8 cellular contexts compared by ENCODE assay signal in genomic region chr10:102393411-102394078, GRCh38. TPM values are rescaled to one million over a fixed set of nuclear protein-coding genes. Genes with fewer than 3 reads are reported as not detected.
DNase-seq lines count a peak whose midpoint lies in the region; ATAC-seq and TF ChIP-seq lines count a peak whose summit lies in the region.

No MANE protein-coding gene starts in this region.

- POLR2A ChIA-PET in activated CD4-positive, alpha-beta T cell treated with anti-CD3 and anti-CD28 coated beads, Interleukin-2, amount 10 ng/mL, durations not matched to agents 7 days and 5 days (lab: Charles Lee): interaction anchor here (0.6 kb wide), 1 partner anchor 64 kb away, joined by 3 read pairs; no protein-coding TSS in a partner anchor

- H3K4me3 Mint-ChIP-seq in activated CD4-positive, alpha-beta T cell treated with anti-CD3 and anti-CD28 coated beads, Interleukin-2, amount 10 ng/mL, durations not matched to agents 7 days and 5 days: peak overlapping the region; percentile 92
- peak overlapping the region; percentile 90 for H3K4me3 Mint-ChIP-seq in activated T-helper 1 cell treated with anti-CD3 and anti-CD28 coated beads, Interleukin-12 subunit alpha, Interleukin-12 subunit beta, Interleukin-2, Interleukin-4 antibody, amounts not matched to agents 30 ng/mL and 10 ng/mL and 1 ng/mL, durations not matched to agents 14 hours and 24 hours and 36 hours
- peak overlapping the region; percentile 89 to 96 (median 95) for H3K4me3 Mint-ChIP-seq in immature natural killer cell

- ATAC-seq in thoracic aorta (ENCODE audit: insufficient number of reproducible peaks, low FRiP score, low read depth) (peak; percentile 52), GM19351 (IDR thresholded peaks at IDR 0.05; ENCODE audit: unreplicated experiment) (no peak), HG03432 (IDR thresholded peaks at IDR 0.05; ENCODE audit: unreplicated experiment) (no peak)

- no peaks in the 10 kb centered on the region for H3K9me3 Mint-ChIP-seq in activated CD4-positive, alpha-beta T cell treated with anti-CD3 and anti-CD28 coated beads, Interleukin-2, amount 10 ng/mL, durations not matched to agents 7 days and 5 days
- no peaks in the 10 kb centered on the region for H3K9me3 Mint-ChIP-seq in activated T-helper 1 cell treated with anti-CD3 and anti-CD28 coated beads, Interleukin-12 subunit alpha, Interleukin-12 subunit beta, Interleukin-2, Interleukin-4 antibody, amounts not matched to agents 30 ng/mL and 10 ng/mL and 1 ng/mL, durations not matched to agents 14 hours and 24 hours and 36 hours
- H3K9me3 Mint-ChIP-seq in immature natural killer cell: no peaks in the 10 kb centered on the region

- H3K9me3 ChIP-seq in thoracic aorta: no peaks in the 10 kb centered on the region

- peaks cover 17% of the 10 kb centered on the region for H3K36me3 Mint-ChIP-seq in activated CD4-positive, alpha-beta T cell treated with anti-CD3 and anti-CD28 coated beads, Interleukin-2, amount 10 ng/mL, durations not matched to agents 7 days and 5 days (ENCODE audit: low read depth)
- H3K36me3 Mint-ChIP-seq in activated T-helper 1 cell treated with anti-CD3 and anti-CD28 coated beads, Interleukin-12 subunit alpha, Interleukin-12 subunit beta, Interleukin-2, Interleukin-4 antibody, amounts not matched to agents 30 ng/mL and 10 ng/mL and 1 ng/mL, durations not matched to agents 14 hours and 24 hours and 36 hours (ENCODE audit: low read depth): peaks cover 28% of the 10 kb centered on the region
- no peaks in the 10 kb centered on the region for H3K36me3 Mint-ChIP-seq in immature natural killer cell

- no peaks in the 10 kb centered on the region for H3K27me3 Mint-ChIP-seq in activated CD4-positive, alpha-beta T cell treated with anti-CD3 and anti-CD28 coated beads, Interleukin-2, amount 10 ng/mL, durations not matched to agents 7 days and 5 days
- no peaks in the 10 kb centered on the region for H3K27me3 Mint-ChIP-seq in activated T-helper 1 cell treated with anti-CD3 and anti-CD28 coated beads, Interleukin-12 subunit alpha, Interleukin-12 subunit beta, Interleukin-2, Interleukin-4 antibody, amounts not matched to agents 30 ng/mL and 10 ng/mL and 1 ng/mL, durations not matched to agents 14 hours and 24 hours and 36 hours (ENCODE audit: insufficient read depth)
- H3K27me3 Mint-ChIP-seq in immature natural killer cell (ENCODE audit: low read depth in 3 of 3): peaks cover 17 to 49% (median 18%) of the 10 kb centered on the region in 3 donors

- H3K27me3 ChIP-seq in thoracic aorta (replicated peaks; ENCODE audit: insufficient read depth): no peaks in the 10 kb centered on the region

- in situ Hi-C loops in G401 (cut with HindIII; ENCODE audit: low sequenced_read_pairs): no loop called here

- H3K27ac ChIP-seq in thoracic aorta: peak overlapping the region; percentile 92 to 96

- intact Hi-C loops in activated T-helper 1 cell treated with anti-CD3 and anti-CD28 coated beads, Interleukin-12 subunit alpha, Interleukin-12 subunit beta, Interleukin-2, Interleukin-4 antibody, amounts not matched to agents 30 ng/mL and 10 ng/mL and 1 ng/mL, durations not matched to agents 14 hours and 24 hours and 36 hours (cut with micrococcal nuclease): loop anchor here (1.0 to 10.0 kb wide), 12 partner anchors 60 to 801 kb away; partner anchors contain the start of genes ELOVL3, NOLC1, NT5C2 and OGA

- DNase-seq in activated CD4-positive, alpha-beta T cell treated with anti-CD3 and anti-CD28 coated beads, Interleukin-2, amount 10 ng/mL, durations not matched to agents 7 days and 5 days: no peak
- no peak for DNase-seq in activated CD4-positive, alpha-beta T cell treated with anti-CD3 and anti-CD28 coated beads, Interleukin-2, amount 50 U/mL, for 4 hours
- DNase-seq in activated T-helper 1 cell treated with anti-CD3 and anti-CD28 coated beads, Interleukin-12 subunit alpha, Interleukin-12 subunit beta, Interleukin-2, Interleukin-4 antibody, amounts not matched to agents 30 ng/mL and 10 ng/mL and 1 ng/mL, durations not matched to agents 14 hours and 24 hours and 36 hours (ENCODE audit: low spot score): no peak
- DNase-seq in immature natural killer cell: no peak
- peak; percentile 68 for DNase-seq in thoracic aorta (ENCODE audit: low spot score)
- no peak for DNase-seq in G401 (ENCODE audit: low spot score)

- no peak for TF ChIP-seq CTCF in thoracic aorta (IDR thresholded peaks at IDR 0.05)

- peak overlapping the region; percentile 87 for H3K4me3 ChIP-seq in thoracic aorta

- CTCF ChIA-PET in activated CD4-positive, alpha-beta T cell treated with anti-CD3 and anti-CD28 coated beads, Interleukin-2, amount 10 ng/mL, durations not matched to agents 7 days and 5 days (lab: Charles Lee): interaction anchor here (0.6 to 9.2 kb wide), 32 partner anchors 9 to 975 kb away, joined by 3 to 118 read pairs (median 6); partner anchors contain the start of genes ACTR1A, C10orf95, CUEDC2 and ELOVL3

- H3K27ac Mint-ChIP-seq in activated CD4-positive, alpha-beta T cell treated with anti-CD3 and anti-CD28 coated beads, Interleukin-2, amount 10 ng/mL, durations not matched to agents 7 days and 5 days: peak overlapping the region; percentile 96
- peak overlapping the region; percentile 97 for H3K27ac Mint-ChIP-seq in activated T-helper 1 cell treated with anti-CD3 and anti-CD28 coated beads, Interleukin-12 subunit alpha, Interleukin-12 subunit beta, Interleukin-2, Interleukin-4 antibody, amounts not matched to agents 30 ng/mL and 10 ng/mL and 1 ng/mL, durations not matched to agents 14 hours and 24 hours and 36 hours
- peak overlapping the region; percentile 99 to 100 (median 100) for H3K27ac Mint-ChIP-seq in immature natural killer cell

- no peaks in the 10 kb centered on the region for H3K36me3 ChIP-seq in thoracic aorta

- peaks cover 41% of the 10 kb centered on the region for H3K4me1 Mint-ChIP-seq in activated CD4-positive, alpha-beta T cell treated with anti-CD3 and anti-CD28 coated beads, Interleukin-2, amount 10 ng/mL, durations not matched to agents 7 days and 5 days
- H3K4me1 Mint-ChIP-seq in activated T-helper 1 cell treated with anti-CD3 and anti-CD28 coated beads, Interleukin-12 subunit alpha, Interleukin-12 subunit beta, Interleukin-2, Interleukin-4 antibody, amounts not matched to agents 30 ng/mL and 10 ng/mL and 1 ng/mL, durations not matched to agents 14 hours and 24 hours and 36 hours (ENCODE audit: low read depth): peaks cover 43% of the 10 kb centered on the region
- peaks cover 29 to 41% of the 10 kb centered on the region in 2 donors for H3K4me1 Mint-ChIP-seq in immature natural killer cell

- peaks cover 12 to 22% of the 10 kb centered on the region in 2 donors for H3K4me1 ChIP-seq in thoracic aorta (ENCODE audit: control insufficient read depth in 1 of 2, low read depth in 2 of 2)

RNA-seq across cellular contexts. Expression of gene NFKB2, which starts 2.0 kb away (rescaled TPM):
- 10 to 100 TPM; 74.8 to 81.8 TPM for total RNA-seq in activated CD4-positive, alpha-beta T cell treated with anti-CD3 and anti-CD28 coated beads, Interleukin-2, amount 10 ng/mL, durations not matched to agents 7 days and 5 days
- 307 and 322 TPM in 2 replicates for total RNA-seq in activated T-helper 1 cell treated with anti-CD3 and anti-CD28 coated beads, Interleukin-12 subunit alpha, Interleukin-12 subunit beta, Interleukin-2, Interleukin-4 antibody, amounts not matched to agents 30 ng/mL and 10 ng/mL and 1 ng/mL, durations not matched to agents 14 hours and 24 hours and 36 hours
- 10 to 100 TPM in 1 of 3 donors, 1 to 10 TPM in 2; 3.6 to 11.4 (median 5.0) TPM for polyA plus RNA-seq in immature natural killer cell
- 10 to 100 TPM; 26.8 to 40.9 TPM for total RNA-seq in thoracic aorta
- total RNA-seq in G401 (2014; rRNA removed; shearing (Covaris generic)): 23.3 and 23.9 TPM in 2 replicates

RNA-seq across cellular contexts. Expression of gene PSD, which starts 25.0 kb away (rescaled TPM):
- total RNA-seq in activated CD4-positive, alpha-beta T cell treated with anti-CD3 and anti-CD28 coated beads, Interleukin-2, amount 10 ng/mL, durations not matched to agents 7 days and 5 days: 1 to 10 TPM; 1.4 to 1.6 TPM
- total RNA-seq in activated T-helper 1 cell treated with anti-CD3 and anti-CD28 coated beads, Interleukin-12 subunit alpha, Interleukin-12 subunit beta, Interleukin-2, Interleukin-4 antibody, amounts not matched to agents 30 ng/mL and 10 ng/mL and 1 ng/mL, durations not matched to agents 14 hours and 24 hours and 36 hours: 9.9 and 10.6 TPM in 2 replicates
- polyA plus RNA-seq in immature natural killer cell: 1 to 10 TPM; 1.2 to 2.2 (median 2.0) TPM
- total RNA-seq in thoracic aorta: under 1 TPM in 1 of 2 donors, not detected in 1; 0.21 TPM
- 3.1 and 7.9 TPM in 2 replicates for total RNA-seq in G401 (2014; rRNA removed; shearing (Covaris generic))

RNA-seq across cellular contexts. Expression of gene FBXL15, which starts 27.1 kb away (rescaled TPM):
- total RNA-seq in activated CD4-positive, alpha-beta T cell treated with anti-CD3 and anti-CD28 coated beads, Interleukin-2, amount 10 ng/mL, durations not matched to agents 7 days and 5 days: 10 to 100 TPM in 1 of 2 experiments, 1 to 10 TPM in 1; 8.7 to 11.2 TPM
- 14.5 and 18.5 TPM in 2 replicates for total RNA-seq in activated T-helper 1 cell treated with anti-CD3 and anti-CD28 coated beads, Interleukin-12 subunit alpha, Interleukin-12 subunit beta, Interleukin-2, Interleukin-4 antibody, amounts not matched to agents 30 ng/mL and 10 ng/mL and 1 ng/mL, durations not matched to agents 14 hours and 24 hours and 36 hours
- polyA plus RNA-seq in immature natural killer cell: 10 to 100 TPM; 39.5 to 43.9 (median 39.7) TPM
- total RNA-seq in thoracic aorta: 10 to 100 TPM; 19.8 to 24.0 TPM
- 29.9 and 32.1 TPM in 2 replicates for total RNA-seq in G401 (2014; rRNA removed; shearing (Covaris generic))

RNA-seq across cellular contexts. Expression of gene CUEDC2, which starts 38.8 kb away (rescaled TPM):
- 10 to 100 TPM; 63.6 to 68.9 TPM for total RNA-seq in activated CD4-positive, alpha-beta T cell treated with anti-CD3 and anti-CD28 coated beads, Interleukin-2, amount 10 ng/mL, durations not matched to agents 7 days and 5 days
- total RNA-seq in activated T-helper 1 cell treated with anti-CD3 and anti-CD28 coated beads, Interleukin-12 subunit alpha, Interleukin-12 subunit beta, Interleukin-2, Interleukin-4 antibody, amounts not matched to agents 30 ng/mL and 10 ng/mL and 1 ng/mL, durations not matched to agents 14 hours and 24 hours and 36 hours: 59.0 and 59.4 TPM in 2 replicates
- 10 to 100 TPM; 61.8 to 65.3 (median 63.3) TPM for polyA plus RNA-seq in immature natural killer cell
- total RNA-seq in thoracic aorta: 10 to 100 TPM; 40.8 to 53.2 TPM
- 133 and 209 TPM in 2 replicates for total RNA-seq in G401 (2014; rRNA removed; shearing (Covaris generic))

RNA-seq across cellular contexts. Expression of gene C10orf95, which starts 57.8 kb away (rescaled TPM):
- under 1 TPM in 1 of 2 experiments, not detected in 1; 0.17 TPM for total RNA-seq in activated CD4-positive, alpha-beta T cell treated with anti-CD3 and anti-CD28 coated beads, Interleukin-2, amount 10 ng/mL, durations not matched to agents 7 days and 5 days
- total RNA-seq in activated T-helper 1 cell treated with anti-CD3 and anti-CD28 coated beads, Interleukin-12 subunit alpha, Interleukin-12 subunit beta, Interleukin-2, Interleukin-4 antibody, amounts not matched to agents 30 ng/mL and 10 ng/mL and 1 ng/mL, durations not matched to agents 14 hours and 24 hours and 36 hours: 0.29 and 0.37 TPM in 2 replicates
- under 1 TPM; 0.32 to 0.67 (median 0.59) TPM for polyA plus RNA-seq in immature natural killer cell
- total RNA-seq in thoracic aorta: not detected
- total RNA-seq in G401 (2014; rRNA removed; shearing (Covaris generic)): 1.8 TPM in 1 of 2 replicates, not detected in the other
